In genomic region chr2:199806179-199806578, GRCh38 we compare ENCODE assay signal across 27 cellular contexts. TPM values are rescaled to one million over a fixed set of nuclear protein-coding genes. Genes with fewer than 3 reads are reported as not detected.
DNase-seq lines count a peak whose midpoint lies in the region; ATAC-seq and TF ChIP-seq lines count a peak whose summit lies in the region.
"Had no signal": no experiment of that assay in that cellular context is flagged by ENCODE, and none has a peak within 500 bp of the region (broad histone marks: within the 10 kb centered on the region; RNA-seq: fewer than 3 reads in every experiment).

No MANE protein-coding gene starts in this region.

- POLR2A ChIA-PET in HEK293T (lab: Yijun Ruan, JAX) = no interaction called here

- H3K18ac ChIP-seq in mesenchymal stem cell (ENCODE audit: low read depth in 1 of 2, low read length in 2 of 2) = no peak overlapping the region

- peak overlapping the region; percentile 48 for H3K9ac ChIP-seq in mesenchymal stem cell (ENCODE audit: low read length)
- no peak overlapping the region for H3K9ac ChIP-seq in smooth muscle cell (ENCODE audit: low read depth)
- H3K9ac ChIP-seq: KMS-11 had no signal

- no peaks in the 10 kb centered on the region for H3K79me2 ChIP-seq in smooth muscle cell (ENCODE audit: low read depth)

- H3K4me3 Mint-ChIP-seq in progenitor cell of endocrine pancreas (ENCODE audit: low read depth) = no peak overlapping the region
- H3K4me3 Mint-ChIP-seq: activated CD8-positive, alpha-beta T cell treated with anti-CD3 and anti-CD28 coated beads for 36 hours; CD8-positive, alpha-beta T cell; endodermal cell; T-helper 17 cell; WTC11 had no signal

- no peak overlapping the region for H3K27ac Mint-ChIP-seq in progenitor cell of endocrine pancreas
- H3K27ac Mint-ChIP-seq: activated CD8-positive, alpha-beta T cell treated with anti-CD3 and anti-CD28 coated beads for 36 hours; CD8-positive, alpha-beta T cell; endodermal cell; T-helper 17 cell had no signal

- H3K4me3 ChIP-seq in brain microvascular endothelial cell (ENCODE audit: low read depth, low read length) (no peak overlapping the region), mesenchymal stem cell (ENCODE audit: insufficient read depth in 1 of 2, low read depth in 1 of 2, low read length in 2 of 2) (no peak overlapping the region), smooth muscle cell (no peak overlapping the region), lower lobe of right lung (no peak overlapping the region)
- H3K4me3 ChIP-seq: colonic mucosa, GM12878, heart left ventricle, left ventricle myocardium inferior, Peyer's patch, transverse colon had no signal

- H3K9me3 ChIP-seq in mesenchymal stem cell (ENCODE audit: control insufficient read depth, low read length) = no peaks in the 10 kb centered on the region
- no peaks in the 10 kb centered on the region for H3K9me3 ChIP-seq in smooth muscle cell (replicated peaks; ENCODE audit: low read depth)
- no peaks in the 10 kb centered on the region for H3K9me3 ChIP-seq in lower lobe of right lung
- H3K9me3 ChIP-seq: colonic mucosa, heart left ventricle, left ventricle myocardium inferior, Peyer's patch, transverse colon had no signal

- H3K27ac ChIP-seq in brain microvascular endothelial cell (no peak overlapping the region), mesenchymal stem cell (ENCODE audit: low read length, poor library complexity, severe bottlenecking) (no peak overlapping the region), smooth muscle cell (ENCODE audit: low read depth) (no peak overlapping the region), lower lobe of right lung (no peak overlapping the region)
- H3K27ac ChIP-seq: colonic mucosa, KMS-11, left ventricle myocardium inferior, Peyer's patch had no signal

- no peaks in the 10 kb centered on the region for H3F3A ChIP-seq in smooth muscle cell (ENCODE audit: low read depth)

- no peaks in the 10 kb centered on the region for H3K36me3 Mint-ChIP-seq in progenitor cell of endocrine pancreas (ENCODE audit: insufficient read depth)
- H3K36me3 Mint-ChIP-seq: CD8-positive, alpha-beta T cell had no signal

- H3K27me3 ChIP-seq in brain microvascular endothelial cell (replicated peaks) (no peaks in the 10 kb centered on the region), mesenchymal stem cell (ENCODE audit: control insufficient read depth in 1 of 2, insufficient read depth in 1 of 2, low read length in 2 of 2) (no peaks in the 10 kb centered on the region), smooth muscle cell (ENCODE audit: low read depth) (no peaks in the 10 kb centered on the region), lower lobe of right lung (ENCODE audit: low read depth) (no peaks in the 10 kb centered on the region)
- H3K27me3 ChIP-seq: colonic mucosa, heart left ventricle, Peyer's patch, transverse colon had no signal

- H3K27me3 Mint-ChIP-seq in progenitor cell of endocrine pancreas = no peaks in the 10 kb centered on the region
- H3K27me3 Mint-ChIP-seq: activated CD8-positive, alpha-beta T cell treated with anti-CD3 and anti-CD28 coated beads for 36 hours; T-helper 17 cell had no signal

- H3K4ac ChIP-seq in mesenchymal stem cell (ENCODE audit: low read depth in 1 of 2, low read length in 2 of 2) = no peak overlapping the region

- no peak overlapping the region for H2BK120ac ChIP-seq in mesenchymal stem cell (ENCODE audit: low read depth, low read length)

- H3K9me3 Mint-ChIP-seq in progenitor cell of endocrine pancreas (ENCODE audit: low read depth) = no peaks in the 10 kb centered on the region
- H3K9me3 Mint-ChIP-seq: CD8-positive, alpha-beta T cell had no signal

- intact Hi-C loops in lower lobe of right lung (cut with DNase I) = no loop called here

- H3K14ac ChIP-seq in mesenchymal stem cell (ENCODE audit: low read length in 2 of 2) = no peak overlapping the region

- H3K4me1 Mint-ChIP-seq in progenitor cell of endocrine pancreas (ENCODE audit: low read depth) = peaks cover 14% of the 10 kb centered on the region

- H4K91ac ChIP-seq in mesenchymal stem cell (ENCODE audit: low read length) = no peak overlapping the region

- no peak overlapping the region for H2BK15ac ChIP-seq in mesenchymal stem cell (ENCODE audit: low read depth, poor library complexity, severe bottlenecking)

- 50% methylated on average over 7 of the region's 7 CpGs for WGBS in mesenchymal stem cell
- 38% methylated on average over 7 of the region's 7 CpGs for WGBS in smooth muscle cell (ENCODE audit: low lambda C conversion rate)

- H3K36me3 ChIP-seq in brain microvascular endothelial cell (replicated peaks) (no peaks in the 10 kb centered on the region), mesenchymal stem cell (ENCODE audit: control insufficient read depth in 1 of 2, insufficient read depth in 2 of 2, low read depth in 1 of 2, low read length in 2 of 2) (no peaks in the 10 kb centered on the region), smooth muscle cell (ENCODE audit: low read depth) (no peaks in the 10 kb centered on the region), lower lobe of right lung (no peaks in the 10 kb centered on the region)
- H3K36me3 ChIP-seq: colonic mucosa, heart left ventricle, left ventricle myocardium inferior, Peyer's patch, transverse colon had no signal

- no peak overlapping the region for H3K23ac ChIP-seq in mesenchymal stem cell (ENCODE audit: low read length in 2 of 2)

- ATAC-seq in GM19463 (IDR thresholded peaks at IDR 0.05; ENCODE audit: unreplicated experiment) (no peak), lower lobe of right lung (no peak)
- ATAC-seq: activated CD8-positive, alpha-beta T cell treated with anti-CD3 and anti-CD28 coated beads for 36 hours; CD8-positive, alpha-beta T cell; GM12878; heart left ventricle; T-helper 17 cell; WTC11 had no signal

- no peaks in the 10 kb centered on the region for H3K79me1 ChIP-seq in mesenchymal stem cell (replicated peaks; ENCODE audit: low read length, poor library complexity, severe bottlenecking)

- H2AFZ ChIP-seq in mesenchymal stem cell (ENCODE audit: low read depth, low read length) = no peak overlapping the region
- H2AFZ ChIP-seq in smooth muscle cell (ENCODE audit: low read depth) = peak overlapping the region; percentile 39

- H3K4me2 ChIP-seq in mesenchymal stem cell (ENCODE audit: low read length, poor library complexity, severe bottlenecking) (peak overlapping the region; percentile 10), smooth muscle cell (peak overlapping the region; percentile 8)
- H3K4me2 ChIP-seq: KMS-11 had no signal

- in situ Hi-C loops in brain microvascular endothelial cell (cut with HindIII; ENCODE audit: low pct_ligation_motif_present, low sequenced_read_pairs) = no loop called here

- H2BK12ac ChIP-seq in mesenchymal stem cell (ENCODE audit: low read length in 2 of 2) = no peak overlapping the region

- CTCF ChIA-PET in HEK293T (lab: Yijun Ruan, JAX) = no interaction called here

- H4K20me1 ChIP-seq in smooth muscle cell (ENCODE audit: low read depth) = no peaks in the 10 kb centered on the region

- no peak overlapping the region for H2AK5ac ChIP-seq in mesenchymal stem cell (ENCODE audit: low read length, severe bottlenecking)

- H4K8ac ChIP-seq in mesenchymal stem cell (ENCODE audit: low read length) = no peak overlapping the region

- TF ChIP-seq CTCF in brain microvascular endothelial cell (IDR thresholded peaks at IDR 0.05; ENCODE audit: low read depth, low read length, missing control alignments) (no peak), smooth muscle cell (IDR thresholded peaks at IDR 0.05; ENCODE audit: borderline replicate concordance, insufficient read depth, poor library complexity, severe bottlenecking) (no peak), lower lobe of right lung (IDR thresholded peaks at IDR 0.05) (no peak), progenitor cell of endocrine pancreas (IDR thresholded peaks at IDR 0.05; ENCODE audit: unreplicated experiment) (no peak)

- no peak overlapping the region for H2BK5ac ChIP-seq in mesenchymal stem cell (ENCODE audit: low read depth, low read length, poor library complexity, severe bottlenecking)

- H3K4me1 ChIP-seq in mesenchymal stem cell (ENCODE audit: control insufficient read depth, insufficient read depth, low read depth, low read length) (peaks cover 3% of the 10 kb centered on the region), smooth muscle cell (ENCODE audit: low read depth) (no peaks in the 10 kb centered on the region), lower lobe of right lung (no peaks in the 10 kb centered on the region)
- H3K4me1 ChIP-seq: colonic mucosa, heart left ventricle, left ventricle myocardium inferior, Peyer's patch had no signal

- DNase-seq in HEK293T (ENCODE audit: extremely low spot score) = peak; percentile 23
- peak; percentile 27 for DNase-seq in brain microvascular endothelial cell
- DNase-seq in mesenchymal stem cell = no peak
- DNase-seq in smooth muscle cell (lab: John Stamatoyannopoulos, UW; ENCODE audit: unreplicated experiment) = no peak
- DNase-seq in lower lobe of right lung = no peak
- DNase-seq in progenitor cell of endocrine pancreas (ENCODE audit: low spot score, unreplicated experiment) = no peak
- no peak for DNase-seq in T1000 (lab: John Stamatoyannopoulos, UW)
- DNase-seq: activated CD8-positive, alpha-beta T cell treated with anti-CD3 and anti-CD28 coated beads for 36 hours; activated naive CD4-positive, alpha-beta T cell; CD8-positive, alpha-beta T cell; colonic mucosa; DMS53; endodermal cell; H7; heart left ventricle; left ventricle myocardium inferior; NCI-H1930; NK-92 treated with Interleukin-12 subunit alpha and Interleukin-12 subunit beta, amount 100 ng/mL, for 24 hours; Peyer's patch; stimulated activated CD4-positive, alpha-beta T cell treated with anti-CD3 and anti-CD28 coated beads, Interleukin-1b, Interleukin-23, amount 100 ng/mL, for 48 hours; stimulated activated naive CD4-positive, alpha-beta T cell; T-helper 17 cell; transverse colon had no signal

TF ChIP-seq in HEK293T, 16 proteins besides CTCF, POLR2A, EP300 and RAD21 (continues in another document):
- TF ChIP-seq CTBP1 (IDR thresholded peaks at IDR 0.05; ENCODE audit: borderline replicate concordance) (peak; percentile 69; the same call in 1 of the 2 replicates), ARNT (IDR thresholded peaks at IDR 0.05) (peak; percentile 73), FOXA1 (IDR thresholded peaks at IDR 0.05) (peak; percentile 40; the same call in 1 of the 2 replicates), PKNOX1 (IDR thresholded peaks at IDR 0.05) (peak; percentile 85), NFRKB (IDR thresholded peaks at IDR 0.05) (no peak)

RNA-seq across cellular contexts. Expression of gene FTCDNL1, which starts 44.8 kb away (rescaled TPM):
- 0.01 TPM for polyA plus RNA-seq in mesenchymal stem cell (2013, experiment 1 of 2)
- 0.04 TPM for polyA plus RNA-seq in mesenchymal stem cell (2013, experiment 2 of 2)
- not detected in 2 replicates for total RNA-seq in smooth muscle cell
- polyA plus RNA-seq in smooth muscle cell = 0.66 TPM in 1 of 2 replicates, not detected in the other
- 3.7 TPM for total RNA-seq in lower lobe of right lung
- 0.73 and 1.2 TPM in 2 replicates for total RNA-seq in progenitor cell of endocrine pancreas

Comparison
In these comparisons a context has a peak if more than half of its experiments do, and no peak if none do; other contexts are left out.
1. DNase-seq: peak in HEK293T (single experiment) and brain microvascular endothelial cell (single experiment); none in mesenchymal stem cell (single experiment), smooth muscle cell (single experiment), lower lobe of right lung (single experiment), progenitor cell of endocrine pancreas (single experiment) and T1000 (single experiment).